In genomic region chr20:1764136-1765033, GRCh38 we compare ENCODE assay signal across 8 cellular contexts.
DNase-seq lines count a peak whose midpoint lies in the region; ATAC-seq and FAIRE-seq lines count a peak whose summit lies in the region.

No MANE protein-coding gene starts in this region.

- no peaks in the 10 kb centered on the region for H3K36me3 ChIP-seq in SK-N-MC (ENCODE audit: insufficient read depth, low read length)

- FAIRE-seq in urothelium cell line (lab: Jason Lieb, UNC): peak; percentile 35

- H3K4me3 ChIP-seq in SK-N-MC: peak overlapping the region; percentile 51

- peak; percentile 43 for DNase-seq in DMS153 (lab: John Stamatoyannopoulos, UW)
- peak; percentile 73 for DNase-seq in MV-4-11 (lab: John Stamatoyannopoulos, UW)
- peak; percentile 58 for DNase-seq in SK-N-MC (ENCODE audit: low read depth, low spot score)
- DNase-seq in activated naive CD4-positive, alpha-beta T cell treated with anti-CD3 and anti-CD28 coated beads, Interleukin-2, amount 50 U/mL, for 16 hours: peak; percentile 66
- DNase-seq in Right ventricle myocardium inferior (ENCODE audit: missing footprints): peak; percentile 82
- DNase-seq in posterior vena cava (ENCODE audit: low spot score): peak; percentile 92
- peak; percentile 64 for DNase-seq in urothelium cell line (ENCODE audit: low spot score)

- peak overlapping the region; percentile 38 for H3K9ac ChIP-seq in SK-N-MC (ENCODE audit: insufficient read length)

- intact Hi-C loops in Right ventricle myocardium inferior (cut with DNase I) (loop anchor here (2.0 to 10.0 kb wide), 2 partner anchors 408 to 690 kb away; no protein-coding TSS in a partner anchor), posterior vena cava (cut with DNase I) (no loop called here)

- peak; percentile 65 for ATAC-seq in GM21786 (IDR thresholded peaks at IDR 0.05; ENCODE audit: unreplicated experiment)
- ATAC-seq in Right ventricle myocardium inferior: peak; percentile 91

- H3K9me3 ChIP-seq in SK-N-MC (ENCODE audit: low read depth, low read length): no peaks in the 10 kb centered on the region

- peak overlapping the region; percentile 27 for H3K27ac ChIP-seq in SK-N-MC

Comparison
In these comparisons a context has a peak if more than half of its experiments do, and no peak if none do; other contexts are left out.
1. Peak in every context shown above with its lines: DNase-seq, ATAC-seq, H3K4me3 ChIP-seq and H3K27ac ChIP-seq.